Comparison of ENCODE assay signal across 1 cellular context in genomic region chr9:121233906-121234901, GRCh38.
TF ChIP-seq lines count a peak whose summit lies in the region.

No MANE protein-coding gene starts in this region.

TF ChIP-seq in K562, 482 proteins besides CTCF, POLR2A, EP300 and RAD21 (continued from another document):
- TF ChIP-seq PREB (CRISPR knock-in tag; IDR thresholded peaks at IDR 0.05) (no peak), CCNT2 (IDR thresholded peaks at IDR 0.05; ENCODE audit: borderline replicate concordance, extremely low read depth, insufficient read length, low read depth, low read length) (no peak), FOSL1 (tag; conservative IDR thresholded peaks at IDR 0.05) (peak; percentile 82), ZNF277 (CRISPR knock-in tag; IDR thresholded peaks at IDR 0.05; ENCODE audit: borderline replicate concordance) (no peak), ZBTB7A (IDR thresholded peaks at IDR 0.05; ENCODE audit: borderline replicate concordance, control insufficient read depth, low read depth, low read length) (peak; percentile 54; the same call in 1 of the 2 replicates), CREM (IDR thresholded peaks at IDR 0.05; ENCODE audit: low read depth) (peak; percentile 61), CXXC5 (CRISPR knock-in tag; IDR thresholded peaks at IDR 0.05) (peak; percentile 47)
